In genomic region chr3:155391583-155391982, GRCh38 we compare ENCODE assay signal across 1 cellular context.
TF ChIP-seq lines count a peak whose summit lies in the region.

No MANE protein-coding gene starts in this region.

TF ChIP-seq in HCT116, 20 proteins besides CTCF, POLR2A, EP300 and RAD21 (continued from another document):
- no peak for TF ChIP-seq ZBTB33 (IDR thresholded peaks at IDR 0.05; ENCODE audit: extremely low read depth, insufficient replicate concordance, low read length)
- TF ChIP-seq MAX (IDR thresholded peaks at IDR 0.05): no peak
- TF ChIP-seq SRF (IDR thresholded peaks at IDR 0.05; ENCODE audit: low read depth): no peak
- TF ChIP-seq SIN3A (IDR thresholded peaks at IDR 0.05; ENCODE audit: low read depth): no peak
- TF ChIP-seq TCF7L2 (IDR thresholded peaks at IDR 0.05; ENCODE audit: borderline replicate concordance, extremely low read depth, insufficient read depth, insufficient read length): no peak
- no peak for TF ChIP-seq YY1 (IDR thresholded peaks at IDR 0.05; ENCODE audit: extremely low read depth, insufficient replicate concordance, low read depth, low read length)
- no peak for TF ChIP-seq FOSL1 (IDR thresholded peaks at IDR 0.05; ENCODE audit: low read depth)
- TF ChIP-seq SP1 (IDR thresholded peaks at IDR 0.05; ENCODE audit: low read depth): no peak
- TF ChIP-seq EZH2 (IDR thresholded peaks at IDR 0.05): no peak
- TF ChIP-seq ZFX (IDR thresholded peaks at IDR 0.05): no peak
